In genomic region chr21:28339403-28339802, GRCh38 we compare ENCODE assay signal across 18 cellular contexts.
DNase-seq lines count a peak whose midpoint lies in the region; ATAC-seq and TF ChIP-seq lines count a peak whose summit lies in the region.
"Had no signal": no experiment of that assay in that cellular context is flagged by ENCODE, and none has a peak within 500 bp of the region (broad histone marks: within the 10 kb centered on the region; RNA-seq: fewer than 3 reads in every experiment).

No MANE protein-coding gene starts in this region.

- peaks cover 40% of the 10 kb centered on the region for H3K4me1 ChIP-seq in left ventricle myocardium inferior

- no peaks in the 10 kb centered on the region for H3K9me3 ChIP-seq in left ventricle myocardium inferior (replicated peaks)

- H3K36me3 ChIP-seq in left ventricle myocardium inferior: no peaks in the 10 kb centered on the region

- intact Hi-C loops in left ventricle myocardium inferior (cut with micrococcal nuclease) (loop anchor here (5.0 to 10.0 kb wide), 3 partner anchors 275 to 1487 kb away; no protein-coding TSS in a partner anchor), Right ventricle myocardium superior (cut with DNase I) (loop anchor here (5.0 to 10.0 kb wide), 2 partner anchors 275 to 637 kb away; no protein-coding TSS in a partner anchor)

- H3K4me3 Mint-ChIP-seq in endothelial cell (ENCODE audit: unreplicated experiment): no peak overlapping the region
- no peak overlapping the region for H3K4me3 Mint-ChIP-seq in neural crest cell

- H3K4me3 ChIP-seq in left ventricle myocardium inferior: no peak overlapping the region

- H3K36me3 Mint-ChIP-seq in endothelial cell (ENCODE audit: low read depth, unreplicated experiment): no peaks in the 10 kb centered on the region
- peaks cover 3% of the 10 kb centered on the region for H3K36me3 Mint-ChIP-seq in neural crest cell (ENCODE audit: low read depth)

- DNase-seq in left ventricle myocardium inferior (no peak), Right ventricle myocardium superior (no peak), endothelial cell (ENCODE audit: low spot score) (no peak), neural crest cell (ENCODE audit: low read depth, low spot score) (no peak), NCI-H774 (lab: John Stamatoyannopoulos, UW) (no peak), NCI-H1048 (lab: John Stamatoyannopoulos, UW) (no peak)
- no peak for DNase-seq in stimulated activated CD4-positive, alpha-beta T cell treated with anti-CD3 and anti-CD28 coated beads, Interleukin-15, amount 100 ng/mL, for 24 hours
- DNase-seq: COR-L47; DMS153; Kasumi-1; MM.1S; NCI-H1105; NCI-H1694; NCI-H2107; NCI-H226; NCI-H526; NK-92 treated with Interleukin-12 subunit alpha and Interleukin-12 subunit beta, amount 100 ng/mL, for 24 hours; SIG-M5 had no signal

- TF ChIP-seq CTCF in left ventricle myocardium inferior (IDR thresholded peaks at IDR 0.05; ENCODE audit: borderline replicate concordance) (no peak), endothelial cell (IDR thresholded peaks at IDR 0.05; ENCODE audit: unreplicated experiment) (no peak), neural crest cell (conservative IDR thresholded peaks at IDR 0.05) (no peak)

- no peaks in the 10 kb centered on the region for H3K27me3 ChIP-seq in left ventricle myocardium inferior (ENCODE audit: low read depth)

- peak overlapping the region; percentile 34 for H3K27ac Mint-ChIP-seq in endothelial cell (ENCODE audit: unreplicated experiment)
- H3K27ac Mint-ChIP-seq in neural crest cell (ENCODE audit: unreplicated experiment): peak overlapping the region; percentile 14

- H3K9me3 Mint-ChIP-seq in endothelial cell (ENCODE audit: unreplicated experiment) (no peaks in the 10 kb centered on the region), neural crest cell (peaks cover 3% of the 10 kb centered on the region)

- ATAC-seq in Right ventricle myocardium superior (ENCODE audit: poor library complexity): no peak

- H3K4me1 Mint-ChIP-seq in endothelial cell (ENCODE audit: unreplicated experiment) (peaks cover 24% of the 10 kb centered on the region), neural crest cell (peaks cover 4% of the 10 kb centered on the region)

- H3K27me3 Mint-ChIP-seq in endothelial cell (ENCODE audit: unreplicated experiment) (no peaks in the 10 kb centered on the region), neural crest cell (ENCODE audit: low read depth) (no peaks in the 10 kb centered on the region)

- H3K27ac ChIP-seq in left ventricle myocardium inferior (replicated peaks): peak overlapping the region; percentile 70
